11 cellular contexts compared by ENCODE assay signal in the genomic region with DNA sequence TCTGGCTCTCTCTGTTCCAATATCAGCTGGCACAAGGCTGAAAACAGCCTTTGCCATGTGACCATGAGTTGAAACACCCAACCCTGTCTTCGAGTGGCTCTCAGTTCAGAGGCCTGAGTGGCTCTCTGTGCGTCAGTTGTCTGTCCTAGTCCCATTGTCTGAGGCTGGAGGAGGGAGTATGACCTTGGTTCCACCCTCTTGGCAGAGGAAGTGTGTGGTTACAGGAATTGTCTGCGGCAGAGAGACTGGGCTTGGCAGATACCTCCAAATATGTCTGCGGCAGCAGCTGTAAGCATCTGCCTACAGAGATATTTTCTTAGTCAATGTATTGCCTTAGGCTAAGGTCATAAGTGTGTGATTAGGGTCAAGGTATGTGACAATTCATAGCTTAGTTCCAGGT. TPM values are rescaled to one million over a fixed set of nuclear protein-coding genes. Genes with fewer than 3 reads are reported as not detected.
DNase-seq lines count a peak whose midpoint lies in the region; ATAC-seq and TF ChIP-seq lines count a peak whose summit lies in the region.
"Had no signal": no experiment of that assay in that cellular context is flagged by ENCODE, and none has a peak within 500 bp of the region (broad histone marks: within the 10 kb centered on the region; RNA-seq: fewer than 3 reads in every experiment).

No MANE protein-coding gene starts in this region.

- H3K4me1 ChIP-seq in left lung: peaks cover 0 to 9% of the 10 kb centered on the region in 2 donors

- H3K4me3 ChIP-seq in left lung: no peak overlapping the region
- H3K4me3 ChIP-seq: BLaER1 had no signal

- CTCF ChIA-PET in MCF 10A (lab: Yijun Ruan, JAX): interaction anchor here (1.1 to 2.1 kb wide), 4 partner anchors 8 to 679 kb away, joined by 3 to 8 read pairs (median 5); no protein-coding TSS in a partner anchor
- CTCF ChIA-PET in WTC11 (lab: Charles Lee): interaction anchor here (1.0 to 1.7 kb wide), 2 partner anchors 8 to 110 kb away, joined by 4 to 6 read pairs; no protein-coding TSS in a partner anchor

- H3K4me1 Mint-ChIP-seq in MCF 10A (ENCODE audit: insufficient read depth, unreplicated experiment): peaks cover 14% of the 10 kb centered on the region
- H3K4me1 Mint-ChIP-seq in WTC11: peaks cover 29% of the 10 kb centered on the region

- H3K27ac Mint-ChIP-seq in MCF 10A (ENCODE audit: low read depth, unreplicated experiment) (peak overlapping the region; percentile 78), WTC11 (no peak overlapping the region)

- H3K4me3 Mint-ChIP-seq in MCF 10A (ENCODE audit: unreplicated experiment): no peak overlapping the region
- no peak overlapping the region for H3K4me3 Mint-ChIP-seq in WTC11

- H3K9me3 Mint-ChIP-seq in MCF 10A (ENCODE audit: unreplicated experiment): no peaks in the 10 kb centered on the region
- no peaks in the 10 kb centered on the region for H3K9me3 Mint-ChIP-seq in WTC11

- intact Hi-C loops in MCF 10A (cut with micrococcal nuclease) (no loop called here), left lung (cut with DNase I) (no loop called here), posterior cingulate gyrus (cut with DNase I) (loop anchor here (10.0 kb wide), 1 partner anchor 204 kb away; no protein-coding TSS in a partner anchor)

- peak; percentile 79 for DNase-seq in AG20443 (ENCODE audit: low spot score)
- DNase-seq in NCI-H2029 (lab: John Stamatoyannopoulos, UW): peak; percentile 97
- DNase-seq in MCF 10A (ENCODE audit: unreplicated experiment): peak; percentile 84
- DNase-seq in left lung: peak in 1 of 2 donors; percentile 80
- no peak for DNase-seq in T-helper 1 cell
- no peak for DNase-seq in WTC11 (ENCODE audit: low spot score)
- no peak for DNase-seq in NOMO-1 treated with DMSO at 0.1 percent for 48 hours (lab: John Stamatoyannopoulos, UW; ENCODE audit: unreplicated experiment)
- no peak for DNase-seq in posterior cingulate gyrus
- DNase-seq: activated naive CD4-positive, alpha-beta T cell treated with Interleukin-2 at 50 U/mL for 16 hours; NCI-H524 treated with DMSO at 0.1 percent for 48 hours had no signal

- peaks cover 0 to 9% of the 10 kb centered on the region in 2 donors for H3K27me3 ChIP-seq in left lung
- H3K27me3 ChIP-seq: BLaER1 had no signal

- H3K36me3 ChIP-seq in left lung: no peaks in the 10 kb centered on the region
- H3K36me3 ChIP-seq: BLaER1 had no signal

- no TSS peak for BruUV-seq in MCF 10A (replicated peaks; lab: Mats Ljungman, UMichigan)

- peak overlapping the region in 1 of 2 donors; percentile 6 for H3K27ac ChIP-seq in left lung
- H3K27ac ChIP-seq: BLaER1 had no signal

- peaks cover 60% of the 10 kb centered on the region for H3K27me3 Mint-ChIP-seq in MCF 10A (ENCODE audit: insufficient read depth, unreplicated experiment)
- peaks cover 11% of the 10 kb centered on the region for H3K27me3 Mint-ChIP-seq in WTC11 (ENCODE audit: low read depth)

- no peak for TF ChIP-seq CTCF in MCF 10A (IDR thresholded peaks at IDR 0.05; ENCODE audit: unreplicated experiment)
- TF ChIP-seq CTCF in left lung (IDR thresholded peaks at IDR 0.05): no peak
- TF ChIP-seq CTCF in WTC11 (IDR thresholded peaks at IDR 0.05): no peak

- H3K36me3 Mint-ChIP-seq in MCF 10A (ENCODE audit: insufficient read depth, unreplicated experiment) (no peaks in the 10 kb centered on the region), WTC11 (no peaks in the 10 kb centered on the region)

- ATAC-seq in left lung: peak; percentile 96
- ATAC-seq in WTC11: no peak

- POLR2A ChIA-PET in MCF 10A (lab: Yijun Ruan, JAX) (interaction anchor here (0.6 to 1.2 kb wide), 3 partner anchors 26 to 1508 kb away, joined by 3 to 4 read pairs (median 3); no protein-coding TSS in a partner anchor), WTC11 (lab: Charles Lee) (no interaction called here)

- no peaks in the 10 kb centered on the region for H3K9me3 ChIP-seq in left lung
- H3K9me3 ChIP-seq: BLaER1 had no signal

TF ChIP-seq in WTC11, 78 proteins besides CTCF, POLR2A, EP300 and RAD21:
- no peak for TF ChIP-seq CREB1 (CRISPR knock-in tag; IDR thresholded peaks at IDR 0.05)
- TF ChIP-seq, protein P1, sequence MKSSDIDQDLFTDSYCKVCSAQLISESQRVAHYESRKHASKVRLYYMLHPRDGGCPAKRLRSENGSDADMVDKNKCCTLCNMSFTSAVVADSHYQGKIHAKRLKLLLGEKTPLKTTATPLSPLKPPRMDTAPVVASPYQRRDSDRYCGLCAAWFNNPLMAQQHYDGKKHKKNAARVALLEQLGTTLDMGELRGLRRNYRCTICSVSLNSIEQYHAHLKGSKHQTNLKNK (CRISPR knock-in tag; IDR thresholded peaks at IDR 0.05): no peak

RNA-seq across cellular contexts. Expression of gene CNGA3, which starts 32.6 kb away (rescaled TPM):
- not detected in 2 replicates for total RNA-seq in MCF 10A (2022)
- total RNA-seq in left lung: under 1 TPM in 1 of 2 donors, not detected in 1; 0.10 TPM
- total RNA-seq in WTC11 (2021): not detected in 3 replicates

Comparison
In these comparisons a context has a peak if more than half of its experiments do, and no peak if none do; other contexts are left out.
1. DNase-seq: peak in AG20443 (single experiment), NCI-H2029 (single experiment) and MCF 10A (single experiment); none in T-helper 1 cell (0 of 5), WTC11 (single experiment), NOMO-1 treated with DMSO at 0.1 percent for 48 hours (single experiment) and posterior cingulate gyrus (0 of 10).